ENCODE assay signal across 1 cellular context in genomic region chr17:64016974-64017373, GRCh38.
TF ChIP-seq lines count a peak whose summit lies in the region.

No MANE protein-coding gene starts in this region.

TF ChIP-seq in GM12878, 131 proteins besides CTCF, POLR2A, EP300 and RAD21:
- no peak for TF ChIP-seq CBX5 (IDR thresholded peaks at IDR 0.05; ENCODE audit: low read depth)
- no peak for TF ChIP-seq USF1 (IDR thresholded peaks at IDR 0.05; ENCODE audit: borderline replicate concordance, extremely low read length, insufficient read depth, low read depth, low read length)
- TF ChIP-seq KLF5 (IDR thresholded peaks at IDR 0.05; ENCODE audit: partially characterized antibody), result no peak
- TF ChIP-seq NR2F1 (conservative IDR thresholded peaks at IDR 0.05), result no peak
- TF ChIP-seq E4F1 (IDR thresholded peaks at IDR 0.05; ENCODE audit: borderline replicate concordance, partially characterized antibody), result no peak
- no peak for TF ChIP-seq IKZF2 (IDR thresholded peaks at IDR 0.05)
TF ChIP-seq in GM12878: peak in this region for 0.
